8 cellular contexts compared by ENCODE assay signal in the genomic region with DNA sequence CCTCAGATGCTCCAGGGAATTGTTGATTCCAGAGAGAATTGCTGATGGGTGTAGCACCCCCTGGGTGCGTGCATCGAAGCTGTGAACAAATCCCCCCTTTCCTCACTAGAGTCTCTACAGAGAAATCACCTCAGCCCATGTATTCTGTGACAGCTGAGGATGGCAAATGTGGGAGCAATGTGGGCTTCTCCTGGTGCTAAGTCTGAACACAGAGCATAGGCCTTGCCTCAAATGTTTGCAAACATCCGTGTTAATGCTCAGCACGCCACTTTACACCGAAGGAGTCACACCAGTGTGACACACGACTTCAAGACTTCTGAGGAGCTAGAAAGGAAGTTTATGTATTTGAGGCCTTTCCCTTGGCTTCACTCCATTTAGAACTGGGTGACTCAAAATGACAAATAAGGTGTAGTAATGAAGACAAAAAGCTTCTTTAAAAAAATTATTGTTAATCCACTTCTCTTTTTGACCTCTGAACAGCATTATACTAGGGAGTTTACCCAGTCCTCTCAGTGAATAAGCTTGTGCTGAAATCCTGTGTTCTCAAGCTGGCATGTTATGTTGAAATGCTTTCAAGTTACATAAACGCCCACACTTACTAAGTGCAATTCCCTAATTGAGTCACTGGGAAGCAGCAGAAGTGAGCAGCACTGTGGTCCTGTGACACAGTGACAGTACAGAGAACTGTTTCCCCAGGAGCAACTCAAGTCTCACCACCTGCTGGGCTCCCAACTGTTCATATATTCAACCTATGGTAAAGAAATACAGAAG.
DNase-seq lines count a peak whose midpoint lies in the region; ATAC-seq and TF ChIP-seq lines count a peak whose summit lies in the region.

No MANE protein-coding gene starts in this region.

- peak; percentile 77 for DNase-seq in HT1080 (ENCODE audit: low read depth)
- peak; percentile 86 for DNase-seq in adipocyte (ENCODE audit: low read depth)
- DNase-seq in left ventricle myocardium superior = no peak
- DNase-seq in sciatic nerve (ENCODE audit: low spot score) = no peak
- DNase-seq in NCI-H510A treated with DMSO at 0.1 percent for 48 hours (lab: John Stamatoyannopoulos, UW) = no peak
- DNase-seq in SW 1271 (lab: John Stamatoyannopoulos, UW) = no peak

- no peaks in the 10 kb centered on the region for H3K27me3 ChIP-seq in adipocyte (replicated peaks; ENCODE audit: control insufficient read depth, insufficient read depth, low read length)

- H3K9me3 ChIP-seq in adipocyte (ENCODE audit: control insufficient read depth, low read length) = no peaks in the 10 kb centered on the region

- H3K9ac ChIP-seq in adipocyte (ENCODE audit: low read length) = peak overlapping the region; percentile 79

- peak overlapping the region; percentile 23 for H3K4me3 ChIP-seq in adipocyte (ENCODE audit: low read length)

- intact Hi-C loops in left ventricle myocardium superior (cut with micrococcal nuclease) = no loop called here
- intact Hi-C loops in sciatic nerve (cut with DNase I) = no loop called here

- peak; percentile 81 for ATAC-seq in GM21576 (IDR thresholded peaks at IDR 0.05; ENCODE audit: unreplicated experiment)
- peak; percentile 98 for ATAC-seq in left ventricle myocardium superior
- ATAC-seq in sciatic nerve = peak; percentile 93

- TF ChIP-seq CTCF in GM12872 (IDR thresholded peaks at IDR 0.05; ENCODE audit: insufficient read depth, low read depth, low read length) = 0 out of 3 replicates have a peak, but pooled peaks have one; percentile 8

- peaks cover 64% of the 10 kb centered on the region for H3K4me1 ChIP-seq in adipocyte (ENCODE audit: control insufficient read depth, insufficient read depth, low read length)

- no peaks in the 10 kb centered on the region for H3K36me3 ChIP-seq in adipocyte (ENCODE audit: control insufficient read depth, insufficient read depth, low read length, severe bottlenecking)

Comparison
In these comparisons a context has a peak if more than half of its experiments do, and no peak if none do; other contexts are left out.
1. DNase-seq: peak in HT1080 (single experiment) and adipocyte (single experiment); none in left ventricle myocardium superior (single experiment), sciatic nerve (single experiment), NCI-H510A treated with DMSO at 0.1 percent for 48 hours (single experiment) and SW 1271 (0 of 2).
2. Peak in every context shown above with its lines, with median percentiles within 50 percentile points of each other: ATAC-seq.